17 cellular contexts compared by ENCODE assay signal in the genomic region with DNA sequence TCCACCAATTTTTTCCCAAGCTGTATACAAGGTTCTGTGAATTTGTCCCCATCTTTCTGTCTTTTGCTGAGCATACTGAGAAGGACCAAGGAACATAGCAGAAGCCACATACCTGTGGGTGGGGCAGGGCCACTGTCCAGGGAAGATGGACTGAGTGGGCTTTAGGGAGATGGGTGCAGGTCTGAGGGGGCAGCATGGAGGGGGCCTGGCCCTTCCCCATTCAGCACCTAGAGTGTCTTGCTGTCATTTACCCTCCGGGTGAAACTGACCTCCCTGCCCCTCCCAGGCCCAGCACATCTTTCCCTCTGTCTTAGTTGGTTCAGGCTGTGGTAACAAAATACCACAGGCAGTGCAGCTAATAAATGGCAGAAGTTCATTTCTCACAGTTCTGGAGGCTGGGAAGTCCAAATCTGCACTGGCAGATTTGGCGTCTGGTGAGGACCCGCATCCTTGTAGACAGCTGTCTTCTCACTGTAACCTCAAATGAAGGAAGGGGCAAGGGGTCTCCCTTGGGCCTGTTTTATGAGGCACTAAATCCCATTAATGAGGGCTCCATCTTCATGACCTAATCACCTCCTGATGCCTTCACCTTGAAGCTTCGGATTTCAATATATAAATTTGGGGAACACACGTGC.
A peak's percentile ranks its signal among the peaks of the same experiment; 100 is the strongest.
DNase-seq lines count a peak whose midpoint lies in the region; ATAC-seq and TF ChIP-seq lines count a peak whose summit lies in the region.
"Had no signal": no experiment of that assay in that cellular context is flagged by ENCODE, and none has a peak within 500 bp of the region (broad histone marks: within the 10 kb centered on the region; RNA-seq: fewer than 3 reads in every experiment).

No MANE protein-coding gene starts in this region.

- WGBS in sigmoid colon, 2 donors, result 83 to 92% methylated on average over 5 of the region's 5 CpGs

- intact Hi-C loops in sigmoid colon (cut with DNase I), result no loop called here

- H3K4me1 Mint-ChIP-seq in activated CD8-positive, alpha-beta memory T cell treated with anti-CD3 and anti-CD28 coated beads, Interleukin-2, amount 10 ng/mL, durations not matched to agents 7 days and 5 days, result no peaks in the 10 kb centered on the region
- peaks cover 36% of the 10 kb centered on the region for H3K4me1 Mint-ChIP-seq in nephron progenitor cell
- H3K4me1 Mint-ChIP-seq: B cell had no signal

- H3K27ac ChIP-seq in sigmoid colon, result no peak overlapping the region
- H3K27ac ChIP-seq: 22Rv1, HL-60 had no signal

- H3K4me3 ChIP-seq in sigmoid colon, result no peak overlapping the region

- H3K36me3 Mint-ChIP-seq in activated CD8-positive, alpha-beta memory T cell treated with anti-CD3 and anti-CD28 coated beads, Interleukin-2, amount 10 ng/mL, durations not matched to agents 7 days and 5 days, result no peaks in the 10 kb centered on the region
- peaks cover 8% of the 10 kb centered on the region for H3K36me3 Mint-ChIP-seq in nephron progenitor cell (ENCODE audit: low read depth)

- peaks cover 27% of the 10 kb centered on the region for H3K27me3 Mint-ChIP-seq in activated CD8-positive, alpha-beta memory T cell treated with anti-CD3 and anti-CD28 coated beads, Interleukin-2, amount 10 ng/mL, durations not matched to agents 7 days and 5 days
- H3K27me3 Mint-ChIP-seq in nephron progenitor cell (ENCODE audit: low read depth, poor library complexity), result peaks cover 6% of the 10 kb centered on the region

- no peak for TF ChIP-seq EP300 in sigmoid colon (IDR thresholded peaks at IDR 0.05)

- no peak for TF ChIP-seq POLR2A in sigmoid colon (IDR thresholded peaks at IDR 0.05)

- TF ChIP-seq CTCF in sigmoid colon (IDR thresholded peaks at IDR 0.05), result no peak
- TF ChIP-seq CTCF in nephron progenitor cell (IDR thresholded peaks at IDR 0.05), result no peak
- TF ChIP-seq CTCF in GM13976 (IDR thresholded peaks at IDR 0.05; ENCODE audit: borderline replicate concordance, control extremely low read depth, extremely low read depth, insufficient read depth, missing control alignments), result no peak

- H3K9me3 Mint-ChIP-seq in activated CD8-positive, alpha-beta memory T cell treated with anti-CD3 and anti-CD28 coated beads, Interleukin-2, amount 10 ng/mL, durations not matched to agents 7 days and 5 days (ENCODE audit: low read depth), result no peaks in the 10 kb centered on the region
- H3K9me3 Mint-ChIP-seq in nephron progenitor cell, result peaks cover 39% of the 10 kb centered on the region

- H3K27me3 ChIP-seq in sigmoid colon, result no peaks in the 10 kb centered on the region

- no peak for ATAC-seq in activated CD8-positive, alpha-beta memory T cell treated with anti-CD3 and anti-CD28 coated beads, Interleukin-2, amount 10 ng/mL, durations not matched to agents 7 days and 5 days
- no peak for ATAC-seq in GM21786 (IDR thresholded peaks at IDR 0.05; ENCODE audit: unreplicated experiment)

- CTCF ChIA-PET in activated CD8-positive, alpha-beta memory T cell treated with anti-CD3 and anti-CD28 coated beads, Interleukin-2, amount 10 ng/mL, durations not matched to agents 7 days and 5 days (lab: Charles Lee), result interaction anchor here (0.5 kb wide), 1 partner anchor 470 kb away, joined by 3 read pairs; no protein-coding TSS in a partner anchor

- peaks cover 0 to 33% (median 25%) of the 10 kb centered on the region in 4 donors for H3K4me1 ChIP-seq in sigmoid colon

- no peak overlapping the region for H3K4me3 Mint-ChIP-seq in activated CD8-positive, alpha-beta memory T cell treated with anti-CD3 and anti-CD28 coated beads, Interleukin-2, amount 10 ng/mL, durations not matched to agents 7 days and 5 days
- H3K4me3 Mint-ChIP-seq in nephron progenitor cell, result no peak overlapping the region
- H3K4me3 Mint-ChIP-seq: B cell, H9 had no signal

- H3K9me3 ChIP-seq in sigmoid colon, result peaks cover 0 to 4% (median 0%) of the 10 kb centered on the region in 4 donors

- no peak overlapping the region for H3K27ac Mint-ChIP-seq in activated CD8-positive, alpha-beta memory T cell treated with anti-CD3 and anti-CD28 coated beads, Interleukin-2, amount 10 ng/mL, durations not matched to agents 7 days and 5 days
- no peak overlapping the region for H3K27ac Mint-ChIP-seq in nephron progenitor cell
- H3K27ac Mint-ChIP-seq: B cell, H9 had no signal

- DNase-seq in activated CD8-positive, alpha-beta memory T cell treated with anti-CD3 and anti-CD28 coated beads for 24 hours, result peak; percentile 1
- no peak for DNase-seq in activated CD8-positive, alpha-beta memory T cell treated with anti-CD3 and anti-CD28 coated beads, Interleukin-2, amount 50 U/mL, for 4 hours
- peak; percentile 23 for DNase-seq in activated CD8-positive, alpha-beta memory T cell treated with anti-CD3 and anti-CD28 coated beads, Interleukin-2, amount 10 ng/mL, durations not matched to agents 7 days and 5 days
- DNase-seq in islet precursor cell (peak; percentile 22), sigmoid colon (peak; percentile 48), nephron progenitor cell (no peak), GM13976 (ENCODE audit: low spot score) (no peak)
- DNase-seq: DND-41, H9, NCI-H1417 treated with DMSO at 0.1 percent for 48 hours, NCI-H187 treated with DMSO at 0.1 percent for 48 hours, NCI-H226, NCI-H524 treated with DMSO at 0.1 percent for 48 hours had no signal

- no peaks in the 10 kb centered on the region for H3K36me3 ChIP-seq in sigmoid colon

- in situ Hi-C loops in GM13976 (cut with MboI; ENCODE audit: low sequenced_read_pairs, unreplicated experiment), result no loop called here

Comparison
In these comparisons a context has a peak if more than half of its experiments do, and no peak if none do; other contexts are left out.
1. DNase-seq: peak in activated CD8-positive, alpha-beta memory T cell treated with anti-CD3 and anti-CD28 coated beads for 24 hours (single experiment), activated CD8-positive, alpha-beta memory T cell treated with anti-CD3 and anti-CD28 coated beads, Interleukin-2, amount 10 ng/mL, durations not matched to agents 7 days and 5 days (single experiment), islet precursor cell (single experiment) and sigmoid colon (single experiment); none in activated CD8-positive, alpha-beta memory T cell treated with anti-CD3 and anti-CD28 coated beads, Interleukin-2, amount 50 U/mL, for 4 hours (single experiment), nephron progenitor cell (single experiment) and GM13976 (single experiment).